18 cellular contexts compared by ENCODE assay signal in the genomic region with DNA sequence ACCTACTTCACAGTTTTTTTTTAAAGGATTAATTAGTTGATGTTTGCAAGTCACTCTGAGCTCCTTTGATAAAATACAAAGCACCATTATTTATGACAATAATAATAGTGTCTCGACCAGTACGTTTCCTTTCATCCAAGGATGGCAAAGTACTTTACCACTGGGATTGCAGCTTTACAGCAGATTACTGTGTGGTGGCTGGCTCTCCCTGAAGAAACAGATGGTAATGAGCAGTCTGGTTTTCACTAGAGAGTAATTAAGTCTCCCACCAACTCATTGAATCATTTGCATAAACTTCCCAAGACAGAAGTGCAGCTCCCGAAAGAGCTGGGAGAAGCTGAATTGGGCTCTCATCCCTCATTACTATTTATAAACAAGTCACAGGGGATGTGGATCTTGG. TPM values are rescaled to one million over a fixed set of nuclear protein-coding genes. Genes with fewer than 3 reads are reported as not detected.
DNase-seq lines count a peak whose midpoint lies in the region; ATAC-seq and TF ChIP-seq lines count a peak whose summit lies in the region.
"Had no signal": no experiment of that assay in that cellular context is flagged by ENCODE, and none has a peak within 500 bp of the region (broad histone marks: within the 10 kb centered on the region; RNA-seq: fewer than 3 reads in every experiment).

No MANE protein-coding gene starts in this region.

- H3K4me1 ChIP-seq in BLaER1 (peaks cover 7% of the 10 kb centered on the region), OCI-LY3 (ENCODE audit: low read length) (peaks cover 5% of the 10 kb centered on the region; the same call in 1 of the 2 replicates), mesendoderm (ENCODE audit: control insufficient read depth, low read depth, low read length) (no peaks in the 10 kb centered on the region), H9 (ENCODE audit: insufficient read depth, low read length) (no peaks in the 10 kb centered on the region)

- H3K79me2 ChIP-seq in OCI-LY3 (ENCODE audit: low read length) (no peaks in the 10 kb centered on the region), mesendoderm (ENCODE audit: control insufficient read depth, insufficient read depth, low read length) (no peaks in the 10 kb centered on the region), H9 (ENCODE audit: insufficient read depth, low read length) (no peaks in the 10 kb centered on the region)

- H3K9ac ChIP-seq in BLaER1, result no peak overlapping the region
- H3K9ac ChIP-seq in OCI-LY3 (ENCODE audit: low read length), result no peak overlapping the region
- no peak overlapping the region for H3K9ac ChIP-seq in mesendoderm (ENCODE audit: low read length)
- H3K9ac ChIP-seq in H9 (ENCODE audit: extremely low read depth, insufficient read length, low read length), result no peak overlapping the region

- WGBS in mesendoderm (ENCODE audit: extremely low coverage, insufficient coverage, low lambda C conversion rate), result no CpG with 5 or more reads among the region's 3 CpGs
- no CpG with 5 or more reads among the region's 3 CpGs for WGBS in H9 (ENCODE audit: extremely low coverage, insufficient read length, low lambda C conversion rate)

- H3K4me3 ChIP-seq in BLaER1, result no peak overlapping the region
- H3K4me3 ChIP-seq in OCI-LY3 (ENCODE audit: low read length), result no peak overlapping the region
- no peak overlapping the region for H3K4me3 ChIP-seq in mesendoderm (ENCODE audit: low read length)

- no peak for ATAC-seq in GM18907 (IDR thresholded peaks at IDR 0.05; ENCODE audit: unreplicated experiment)

- no peak overlapping the region for H3K23ac ChIP-seq in mesendoderm (ENCODE audit: low read length)
- no peak overlapping the region for H3K23ac ChIP-seq in H9 (ENCODE audit: insufficient read length, low read depth, low read length)

- peaks cover 2% of the 10 kb centered on the region for H3K27me3 Mint-ChIP-seq in activated CD4-positive, alpha-beta T cell treated with anti-CD3 and anti-CD28 coated beads, Interleukin-2, amount 10 ng/mL, durations not matched to agents 24 days and 14 days
- no peaks in the 10 kb centered on the region for H3K27me3 Mint-ChIP-seq in H9 (ENCODE audit: low read depth)
- H3K27me3 Mint-ChIP-seq: CD4-positive, CD25-positive, alpha-beta regulatory T cell had no signal

- H3K36me3 Mint-ChIP-seq in activated CD4-positive, alpha-beta T cell treated with anti-CD3 and anti-CD28 coated beads, Interleukin-2, amount 10 ng/mL, durations not matched to agents 24 days and 14 days (ENCODE audit: low read depth), result no peaks in the 10 kb centered on the region
- no peaks in the 10 kb centered on the region for H3K36me3 Mint-ChIP-seq in H9 (ENCODE audit: insufficient read depth in 1 of 3, low read depth in 3 of 3)
- H3K36me3 Mint-ChIP-seq: CD4-positive, CD25-positive, alpha-beta regulatory T cell had no signal

- no peak overlapping the region for H4K5ac ChIP-seq in mesendoderm (ENCODE audit: low read length)
- no peak overlapping the region for H4K5ac ChIP-seq in H9 (ENCODE audit: insufficient read length, low read depth, low read length)

- no peaks in the 10 kb centered on the region for H3K23me2 ChIP-seq in H9 (ENCODE audit: insufficient read length, low read depth, low read length, poor library complexity, severe bottlenecking)

- H3K9me3 ChIP-seq in BLaER1 (no peaks in the 10 kb centered on the region), OCI-LY3 (ENCODE audit: insufficient read depth, low read length) (no peaks in the 10 kb centered on the region), H9 (ENCODE audit: control insufficient read depth, low read depth, low read length) (no peaks in the 10 kb centered on the region)
- H3K9me3 ChIP-seq: Caco-2 had no signal

- no peak overlapping the region for H3K14ac ChIP-seq in H9 (ENCODE audit: insufficient read depth, low read length)

- H2AK5ac ChIP-seq in mesendoderm (ENCODE audit: low read length) (no peak overlapping the region), H9 (ENCODE audit: insufficient read length, low read length) (no peak overlapping the region)

- TF ChIP-seq CTCF in OCI-LY3 (IDR thresholded peaks at IDR 0.05; ENCODE audit: low read depth, low read length) (no peak), H9 (conservative IDR thresholded peaks at IDR 0.05) (no peak)

- H3K4ac ChIP-seq in mesendoderm (ENCODE audit: low read depth, low read length) (peak overlapping the region; percentile 12), H9 (ENCODE audit: low read depth, low read length) (no peak overlapping the region)

- intact Hi-C loops in activated CD4-positive, alpha-beta T cell treated with anti-CD3 and anti-CD28 coated beads, Interleukin-2, amount 10 ng/mL, durations not matched to agents 24 days and 14 days (cut with micrococcal nuclease), result no loop called here

- no peak overlapping the region for H3K56ac ChIP-seq in mesendoderm (ENCODE audit: low read length)
- H3K56ac ChIP-seq in H9 (ENCODE audit: insufficient read length, low read depth, low read length), result no peak overlapping the region

- H4K8ac ChIP-seq in mesendoderm (ENCODE audit: low read depth, low read length), result no peak overlapping the region
- no peak overlapping the region for H4K8ac ChIP-seq in H9 (replicated peaks; ENCODE audit: insufficient read length, low read depth, low read length)

- H3K27me3 ChIP-seq in BLaER1 (no peaks in the 10 kb centered on the region), OCI-LY3 (ENCODE audit: low read depth, low read length) (no peaks in the 10 kb centered on the region), mesendoderm (ENCODE audit: insufficient read depth, low read length, poor library complexity) (no peaks in the 10 kb centered on the region), H9 (ENCODE audit: insufficient read depth, low read length) (no peaks in the 10 kb centered on the region)

- H4K91ac ChIP-seq in H9 (ENCODE audit: insufficient read length, low read depth, low read length), result no peak overlapping the region

- H2BK5ac ChIP-seq in mesendoderm (ENCODE audit: low read length), result no peak overlapping the region
- H2BK5ac ChIP-seq in H9 (ENCODE audit: insufficient read length, low read length), result no peak overlapping the region

- H3T11ph ChIP-seq in H9 (ENCODE audit: low read length), result no peak overlapping the region

- H3K36me3 ChIP-seq in BLaER1 (no peaks in the 10 kb centered on the region), OCI-LY3 (replicated peaks; ENCODE audit: low read depth, low read length) (no peaks in the 10 kb centered on the region), mesendoderm (ENCODE audit: control insufficient read depth, insufficient read depth, low read length) (no peaks in the 10 kb centered on the region)

- peak; percentile 5 for DNase-seq in DMS 273 treated with DMSO at 0.1 percent for 48 hours (lab: John Stamatoyannopoulos, UW)
- DNase-seq in mesendoderm, result peak; percentile 11
- DNase-seq in activated CD4-positive, alpha-beta T cell treated with anti-CD3 and anti-CD28 coated beads, Interleukin-2, amount 10 ng/mL, durations not matched to agents 24 days and 14 days, result no peak
- DNase-seq in H9, result no peak
- DNase-seq: ACHN; AML-193; Caco-2; CD4-positive, CD25-positive, alpha-beta regulatory T cell; GF-D8; HFFc6; NCI-H146; NCI-H2081 treated with DMSO at 0.1 percent for 48 hours; NCI-H226; NCI-H774; SHP77 treated with DMSO at 0.1 percent for 48 hours had no signal

- H2BK15ac ChIP-seq in mesendoderm (replicated peaks; ENCODE audit: low read depth), result no peak overlapping the region
- H2BK15ac ChIP-seq in H9 (ENCODE audit: low read depth, low read length), result no peak overlapping the region

- no peaks in the 10 kb centered on the region for H3K4me1 Mint-ChIP-seq in activated CD4-positive, alpha-beta T cell treated with anti-CD3 and anti-CD28 coated beads, Interleukin-2, amount 10 ng/mL, durations not matched to agents 24 days and 14 days
- H3K4me1 Mint-ChIP-seq in H9, result peaks cover 0 to 3% of the 10 kb centered on the region in 2 experiments; a peak in 1 of 4 replicates
- H3K4me1 Mint-ChIP-seq: CD4-positive, CD25-positive, alpha-beta regulatory T cell had no signal

- H2AFZ ChIP-seq in OCI-LY3 (ENCODE audit: low read depth, low read length) (peak overlapping the region; percentile 56), H9 (ENCODE audit: low read length) (no peak overlapping the region)

- no peaks in the 10 kb centered on the region for H3K9me3 Mint-ChIP-seq in activated CD4-positive, alpha-beta T cell treated with anti-CD3 and anti-CD28 coated beads, Interleukin-2, amount 10 ng/mL, durations not matched to agents 24 days and 14 days
- H3K9me3 Mint-ChIP-seq in H9, result no peaks in the 10 kb centered on the region
- H3K9me3 Mint-ChIP-seq: HFFc6 had no signal

- H3K4me3 Mint-ChIP-seq in activated CD4-positive, alpha-beta T cell treated with anti-CD3 and anti-CD28 coated beads, Interleukin-2, amount 10 ng/mL, durations not matched to agents 24 days and 14 days, result no peak overlapping the region
- no peak overlapping the region for H3K4me3 Mint-ChIP-seq in H9
- H3K4me3 Mint-ChIP-seq: CD4-positive, CD25-positive, alpha-beta regulatory T cell; HFFc6 had no signal

- H3K4me2 ChIP-seq in BLaER1 (peak overlapping the region; percentile 25), OCI-LY3 (ENCODE audit: low read length) (no peak overlapping the region), mesendoderm (ENCODE audit: low read length) (no peak overlapping the region), H9 (ENCODE audit: insufficient read depth, insufficient read length, low read length) (no peak overlapping the region)

- H3K18ac ChIP-seq in mesendoderm (ENCODE audit: low read length) (no peak overlapping the region), H9 (ENCODE audit: insufficient read length, low read depth, low read length) (no peak overlapping the region)

- H3K27ac Mint-ChIP-seq in activated CD4-positive, alpha-beta T cell treated with anti-CD3 and anti-CD28 coated beads, Interleukin-2, amount 10 ng/mL, durations not matched to agents 24 days and 14 days, result no peak overlapping the region
- no peak overlapping the region; a peak in 1 of 7 replicates for H3K27ac Mint-ChIP-seq in H9
- H3K27ac Mint-ChIP-seq: CD4-positive, CD25-positive, alpha-beta regulatory T cell; HFFc6 had no signal

- no peak overlapping the region for H2BK12ac ChIP-seq in H9 (ENCODE audit: insufficient read length, low read depth, low read length)

- no peak overlapping the region for H3K27ac ChIP-seq in BLaER1
- no peak overlapping the region for H3K27ac ChIP-seq in OCI-LY3 (ENCODE audit: low read length)
- H3K27ac ChIP-seq in mesendoderm (ENCODE audit: low read depth, low read length), result no peak overlapping the region
- H3K27ac ChIP-seq in H9 (ENCODE audit: insufficient read length, low read depth, low read length), result no peak overlapping the region

- H3K79me1 ChIP-seq in mesendoderm (ENCODE audit: low read length) (no peaks in the 10 kb centered on the region), H9 (ENCODE audit: insufficient read depth, low read depth, low read length, poor library complexity, severe bottlenecking) (no peaks in the 10 kb centered on the region)

- H2BK120ac ChIP-seq in mesendoderm (ENCODE audit: low read depth, low read length) (no peak overlapping the region), H9 (ENCODE audit: low read depth, low read length, poor library complexity, severe bottlenecking) (no peak overlapping the region)

- no peak overlapping the region for H2BK20ac ChIP-seq in H9 (ENCODE audit: low read depth, low read length, poor library complexity, severe bottlenecking)

- no peaks in the 10 kb centered on the region for H4K20me1 ChIP-seq in BLaER1
- H4K20me1 ChIP-seq in OCI-LY3 (ENCODE audit: insufficient read depth, low read length), result no peaks in the 10 kb centered on the region
- H4K20me1 ChIP-seq in H9 (ENCODE audit: control insufficient read depth, insufficient read depth, insufficient read length), result no peaks in the 10 kb centered on the region

RNA-seq across cellular contexts. Expression of a gene that starts 48.7 kb away (rescaled TPM):
- 27.1 TPM for polyA plus RNA-seq in mesendoderm (2013, experiment 1 of 2)
- 30.3 TPM for polyA plus RNA-seq in mesendoderm (2013, experiment 2 of 2)
- 2.0 and 2.8 TPM in 2 replicates for total RNA-seq in activated CD4-positive, alpha-beta T cell treated with anti-CD3 and anti-CD28 coated beads, Interleukin-2, amount 10 ng/mL, durations not matched to agents 24 days and 14 days
- total RNA-seq in H9 (2021), result 2.0 and 2.2 TPM in 2 replicates

Comparison
In these comparisons a context has a peak if more than half of its experiments do, and no peak if none do; other contexts are left out.
1. DNase-seq: peak in DMS 273 treated with DMSO at 0.1 percent for 48 hours (single experiment) and mesendoderm (single experiment); none in activated CD4-positive, alpha-beta T cell treated with anti-CD3 and anti-CD28 coated beads, Interleukin-2, amount 10 ng/mL, durations not matched to agents 24 days and 14 days (single experiment) and H9 (single experiment).